In genomic region chr1:92817986-92818764, GRCh38 we compare ENCODE assay signal across 8 cellular contexts. TPM values are rescaled to one million over a fixed set of nuclear protein-coding genes. Genes with fewer than 3 reads are reported as not detected.
DNase-seq lines count a peak whose midpoint lies in the region; ATAC-seq and TF ChIP-seq lines count a peak whose summit lies in the region.

No MANE protein-coding gene starts in this region.

- H3K27ac ChIP-seq in PC-3 (ENCODE audit: low read length) (no peak overlapping the region), psoas muscle (no peak overlapping the region)

- DNase-seq in activated CD4-positive, alpha-beta T cell treated with anti-CD3 and anti-CD28 coated beads, Interleukin-2, amount 10 ng/mL, durations not matched to agents 7 days and 5 days = peak; percentile 30
- no peak for DNase-seq in activated CD4-positive, alpha-beta T cell treated with anti-CD3 and anti-CD28 coated beads for 48 hours
- peak; percentile 59 for DNase-seq in PC-3
- DNase-seq in fibroblast of gingiva (ENCODE audit: low read depth) = peak; percentile 55
- no peak for DNase-seq in psoas muscle
- no peak for DNase-seq in hepatic stellate cell (ENCODE audit: low spot score)
- no peak for DNase-seq in dedifferentiated amniotic fluid mesenchymal stem cell (ENCODE audit: extremely low spot score)

- no peaks in the 10 kb centered on the region for H3K9me3 ChIP-seq in PC-3 (ENCODE audit: low read length)
- no peaks in the 10 kb centered on the region for H3K9me3 ChIP-seq in psoas muscle

- TF ChIP-seq CTCF in PC-3 (conservative IDR thresholded peaks at IDR 0.05; ENCODE audit: low read depth, low read length) (peak; percentile 75), psoas muscle (IDR thresholded peaks at IDR 0.05) (peak; percentile 61)

- no peak overlapping the region for H3K27ac Mint-ChIP-seq in activated CD4-positive, alpha-beta T cell treated with anti-CD3 and anti-CD28 coated beads, Interleukin-2, amount 10 ng/mL, durations not matched to agents 7 days and 5 days

- ATAC-seq in GM21786 (IDR thresholded peaks at IDR 0.05; ENCODE audit: unreplicated experiment) (peak; percentile 60), PC-3 (no peak), psoas muscle (peak in 2 of 4 donors; percentile 46 to 67)

- no peaks in the 10 kb centered on the region for H4K20me1 ChIP-seq in PC-3 (ENCODE audit: low read length)

- no peak overlapping the region for H3K4me3 Mint-ChIP-seq in activated CD4-positive, alpha-beta T cell treated with anti-CD3 and anti-CD28 coated beads, Interleukin-2, amount 10 ng/mL, durations not matched to agents 7 days and 5 days

- no peaks in the 10 kb centered on the region for H3K79me2 ChIP-seq in PC-3 (ENCODE audit: low read length)

- H3K9me3 Mint-ChIP-seq in activated CD4-positive, alpha-beta T cell treated with anti-CD3 and anti-CD28 coated beads, Interleukin-2, amount 10 ng/mL, durations not matched to agents 7 days and 5 days = no peaks in the 10 kb centered on the region

- H3K4me1 Mint-ChIP-seq in activated CD4-positive, alpha-beta T cell treated with anti-CD3 and anti-CD28 coated beads, Interleukin-2, amount 10 ng/mL, durations not matched to agents 7 days and 5 days = no peaks in the 10 kb centered on the region

- H3K27me3 Mint-ChIP-seq in activated CD4-positive, alpha-beta T cell treated with anti-CD3 and anti-CD28 coated beads, Interleukin-2, amount 10 ng/mL, durations not matched to agents 7 days and 5 days = peaks cover 42% of the 10 kb centered on the region

- intact Hi-C loops in PC-3 (cut with micrococcal nuclease) (loop anchor here (1.0 kb wide), 1 partner anchor 69 kb away; no protein-coding TSS in a partner anchor), psoas muscle (cut with DNase I) (loop anchor here (5.0 kb wide), 2 partner anchors 66 to 71 kb away; no protein-coding TSS in a partner anchor)

- WGBS in psoas muscle, 3 donors = 92 to 94% (median 93%) methylated on average over 3 of the region's 3 CpGs

- no TSS peak for BruUV-seq in PC-3 (replicated peaks; lab: Mats Ljungman, UMichigan)

- H3K36me3 ChIP-seq in PC-3 (ENCODE audit: low read depth, low read length) = no peaks in the 10 kb centered on the region
- no peaks in the 10 kb centered on the region for H3K36me3 ChIP-seq in psoas muscle (ENCODE audit: insufficient read depth in 1 of 2, low read depth in 1 of 2)

- H3K4me1 ChIP-seq in PC-3 (ENCODE audit: insufficient read depth, low read length) (peaks cover 18% of the 10 kb centered on the region), psoas muscle (no peaks in the 10 kb centered on the region)

- H3K9me2 ChIP-seq in PC-3 (replicated peaks; ENCODE audit: low read length) = no peaks in the 10 kb centered on the region

- no peak overlapping the region for H2AFZ ChIP-seq in PC-3 (ENCODE audit: low read length)

- no peak overlapping the region for H3K4me3 ChIP-seq in PC-3 (ENCODE audit: low read length)
- H3K4me3 ChIP-seq in psoas muscle = no peak overlapping the region

- H3F3A ChIP-seq in PC-3 (ENCODE audit: low read length, unreplicated experiment) = no peaks in the 10 kb centered on the region

- no peaks in the 10 kb centered on the region for H3K36me3 Mint-ChIP-seq in activated CD4-positive, alpha-beta T cell treated with anti-CD3 and anti-CD28 coated beads, Interleukin-2, amount 10 ng/mL, durations not matched to agents 7 days and 5 days (ENCODE audit: low read depth)

- CTCF ChIA-PET in activated CD4-positive, alpha-beta T cell treated with anti-CD3 and anti-CD28 coated beads, Interleukin-2, amount 10 ng/mL, durations not matched to agents 7 days and 5 days (lab: Charles Lee) = interaction anchor here (0.5 to 3.5 kb wide), 6 partner anchors 9 to 70 kb away, joined by 3 to 15 read pairs (median 4); partner anchors contain the start of gene RPL5
- CTCF ChIA-PET in PC-3 (lab: Charles Lee) = interaction anchor here (1.2 to 1.4 kb wide), 2 partner anchors 69 to 508 kb away, joined by 3 to 21 read pairs; no protein-coding TSS in a partner anchor

- no peaks in the 10 kb centered on the region for H3K27me3 ChIP-seq in PC-3 (ENCODE audit: low read length)
- no peaks in the 10 kb centered on the region for H3K27me3 ChIP-seq in psoas muscle (ENCODE audit: insufficient read depth in 3 of 3, low read length in 2 of 3)

- H3K9ac ChIP-seq in PC-3 (ENCODE audit: low read length) = no peak overlapping the region

- no peak overlapping the region for H3K4me2 ChIP-seq in PC-3 (ENCODE audit: low read length)

- POLR2A ChIA-PET in activated CD4-positive, alpha-beta T cell treated with anti-CD3 and anti-CD28 coated beads, Interleukin-2, amount 10 ng/mL, durations not matched to agents 7 days and 5 days (lab: Charles Lee) = no interaction called here
- POLR2A ChIA-PET in PC-3 (lab: Charles Lee; ENCODE audit: unreplicated experiment) = no interaction called here

RNA-seq across cellular contexts. Expression of gene RPL5, which starts 13.7 kb away (rescaled TPM):
- total RNA-seq in activated CD4-positive, alpha-beta T cell treated with anti-CD3 and anti-CD28 coated beads, Interleukin-2, amount 10 ng/mL, durations not matched to agents 7 days and 5 days = 100 to 1,000 TPM; 721 to 748 TPM
- total RNA-seq in PC-3 (2014; rRNA removed) = 1,246 and 1,285 TPM in 2 replicates
- total RNA-seq in psoas muscle = 100 to 1,000 TPM; 353 to 601 (median 570) TPM
- 1,000 to 10,000 TPM in 2 of 3 donors, 100 to 1,000 TPM in 1; 885 to 1,760 (median 1,117) TPM for polyA plus RNA-seq in psoas muscle

RNA-seq across cellular contexts. Expression of gene EVI5, which starts 33.3 kb away (rescaled TPM):
- total RNA-seq in activated CD4-positive, alpha-beta T cell treated with anti-CD3 and anti-CD28 coated beads, Interleukin-2, amount 10 ng/mL, durations not matched to agents 7 days and 5 days = under 1 TPM; 0.35 to 0.52 TPM
- 38.2 and 65.5 TPM in 2 replicates for total RNA-seq in PC-3 (2014; rRNA removed)
- total RNA-seq in psoas muscle = 10 to 100 TPM in 3 of 4 donors, 1 to 10 TPM in 1; 6.3 to 15.9 (median 12.5) TPM
- polyA plus RNA-seq in psoas muscle = 1 to 10 TPM; 2.3 to 5.0 (median 3.9) TPM

Comparison
In these comparisons a context has a peak if more than half of its experiments do, and no peak if none do; other contexts are left out.
1. DNase-seq: peak in activated CD4-positive, alpha-beta T cell treated with anti-CD3 and anti-CD28 coated beads, Interleukin-2, amount 10 ng/mL, durations not matched to agents 7 days and 5 days (single experiment), PC-3 (single experiment) and fibroblast of gingiva (single experiment); none in activated CD4-positive, alpha-beta T cell treated with anti-CD3 and anti-CD28 coated beads for 48 hours (single experiment), psoas muscle (0 of 2), hepatic stellate cell (single experiment) and dedifferentiated amniotic fluid mesenchymal stem cell (single experiment).
2. RNA of gene EVI5, which starts 33.3 kb away (total RNA-seq): 38.2 to 65.5 TPM in PC-3 and 6.3 to 15.9 TPM in psoas muscle; 0.35 to 0.52 TPM in activated CD4-positive, alpha-beta T cell treated with anti-CD3 and anti-CD28 coated beads, Interleukin-2, amount 10 ng/mL, durations not matched to agents 7 days and 5 days; every median in the first group is over 4 times any median in the second.